11 cellular contexts compared by ENCODE assay signal in the genomic region with DNA sequence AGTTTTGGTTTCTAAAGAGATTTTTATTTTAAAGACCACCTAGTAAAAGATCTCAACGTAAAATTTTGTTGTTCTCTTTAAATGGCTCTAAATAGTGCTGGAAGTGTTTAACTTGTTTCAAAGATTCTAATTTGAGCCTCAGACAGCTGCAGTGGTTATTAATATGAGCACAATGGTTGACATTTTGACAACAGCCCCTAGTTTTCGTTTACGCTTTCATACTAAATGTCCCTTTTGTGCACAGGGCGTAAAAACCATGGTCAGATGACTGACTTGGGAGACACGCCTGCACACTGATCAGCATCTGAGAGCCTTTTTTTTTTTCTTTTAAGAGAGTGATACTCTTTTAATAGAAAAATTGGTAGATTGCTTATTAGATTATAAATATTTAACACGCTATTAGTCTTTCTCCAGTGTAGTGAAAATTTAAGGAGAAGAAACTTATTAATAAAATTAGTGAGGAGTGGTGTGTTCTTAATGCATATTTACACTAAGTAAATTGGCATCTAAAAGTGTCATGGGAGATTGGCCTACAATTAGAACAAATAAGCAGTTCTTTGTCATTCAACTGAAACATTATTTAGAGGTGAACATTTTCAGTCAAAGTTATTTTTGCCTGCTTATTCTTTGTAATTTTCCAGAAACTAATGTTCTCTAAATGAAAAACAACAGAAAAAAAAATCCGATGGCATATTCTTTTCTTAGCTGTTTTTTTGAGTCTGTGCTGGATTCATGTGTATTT.
DNase-seq lines count a peak whose midpoint lies in the region; ATAC-seq and TF ChIP-seq lines count a peak whose summit lies in the region.
"Had no signal": no experiment of that assay in that cellular context is flagged by ENCODE, and none has a peak within 500 bp of the region (broad histone marks: within the 10 kb centered on the region; RNA-seq: fewer than 3 reads in every experiment).

No MANE protein-coding gene starts in this region.

- peaks cover 89% of the 10 kb centered on the region for H3K4me1 ChIP-seq in DOHH2 (ENCODE audit: control insufficient read depth, low read length)
- H3K4me1 ChIP-seq in mucosa of descending colon (ENCODE audit: low read depth), result no peaks in the 10 kb centered on the region

- intact Hi-C loops in MCF 10A (cut with micrococcal nuclease), result no loop called here
- intact Hi-C loops in mucosa of descending colon (cut with DNase I, micrococcal nuclease), result no loop called here

- H3K79me2 ChIP-seq in DOHH2 (ENCODE audit: control insufficient read depth, low read length), result no peaks in the 10 kb centered on the region

- H3K4me3 ChIP-seq in DOHH2 (ENCODE audit: low read length), result peak overlapping the region; percentile 62
- H3K4me3 ChIP-seq in mucosa of descending colon, result no peak overlapping the region

- peaks cover 22% of the 10 kb centered on the region for H3K36me3 ChIP-seq in DOHH2 (ENCODE audit: control insufficient read depth, low read length)
- no peaks in the 10 kb centered on the region for H3K36me3 ChIP-seq in mucosa of descending colon (ENCODE audit: low read depth)

- POLR2A ChIA-PET in MCF 10A (lab: Yijun Ruan, JAX), result no interaction called here

- ATAC-seq in GM19395 (IDR thresholded peaks at IDR 0.05; ENCODE audit: unreplicated experiment), result peak; percentile 80
- ATAC-seq in HG03045 (IDR thresholded peaks at IDR 0.05; ENCODE audit: unreplicated experiment), result peak; percentile 57
- ATAC-seq in mucosa of descending colon, result no peak

- CTCF ChIA-PET in MCF 10A (lab: Yijun Ruan, JAX), result no interaction called here

- no peaks in the 10 kb centered on the region for H3K27me3 ChIP-seq in DOHH2 (ENCODE audit: control insufficient read depth, low read length)

- no peaks in the 10 kb centered on the region for H3K4me1 Mint-ChIP-seq in MCF 10A (ENCODE audit: insufficient read depth, unreplicated experiment)
- H3K4me1 Mint-ChIP-seq: central memory CD8-positive, alpha-beta T cell had no signal

- peak overlapping the region; percentile 96 for H3K27ac ChIP-seq in DOHH2 (ENCODE audit: low read depth, low read length)

- no peaks in the 10 kb centered on the region for H3K27me3 Mint-ChIP-seq in MCF 10A (ENCODE audit: insufficient read depth, unreplicated experiment)
- H3K27me3 Mint-ChIP-seq: activated T-cell treated with anti-CD3 and anti-CD28 coated beads, Interleukin-2, amount 50 U/mL, for 24 hours; central memory CD8-positive, alpha-beta T cell had no signal

- no peaks in the 10 kb centered on the region for H3K36me3 Mint-ChIP-seq in MCF 10A (ENCODE audit: insufficient read depth, unreplicated experiment)

- BruUV-seq in MCF 10A (replicated peaks; lab: Mats Ljungman, UMichigan), result no TSS peak

- H3K4me3 Mint-ChIP-seq in MCF 10A (ENCODE audit: unreplicated experiment), result no peak overlapping the region
- H3K4me3 Mint-ChIP-seq: activated T-cell treated with anti-CD3 and anti-CD28 coated beads, Interleukin-2, amount 50 U/mL, for 24 hours; central memory CD8-positive, alpha-beta T cell had no signal

- no peak overlapping the region for H3K27ac Mint-ChIP-seq in MCF 10A (ENCODE audit: low read depth, unreplicated experiment)
- H3K27ac Mint-ChIP-seq: activated T-cell treated with anti-CD3 and anti-CD28 coated beads, Interleukin-2, amount 50 U/mL, for 24 hours had no signal

- H3K9me3 Mint-ChIP-seq in MCF 10A (ENCODE audit: unreplicated experiment), result peaks cover 9% of the 10 kb centered on the region

- H3K9me2 ChIP-seq in DOHH2 (replicated peaks; ENCODE audit: control insufficient read depth, low read length), result no peaks in the 10 kb centered on the region

- H3K4me2 ChIP-seq in DOHH2 (ENCODE audit: low read length), result peak overlapping the region; percentile 86

- no peaks in the 10 kb centered on the region for H4K20me1 ChIP-seq in DOHH2 (ENCODE audit: control insufficient read depth, insufficient read depth, low read depth, low read length)

- peaks cover 30% of the 10 kb centered on the region for H3K9me3 ChIP-seq in DOHH2 (ENCODE audit: control insufficient read depth, insufficient read depth, low read length)
- H3K9me3 ChIP-seq in mucosa of descending colon, result no peaks in the 10 kb centered on the region

- DNase-seq in globus pallidus (ENCODE audit: low spot score) (peak; percentile 95), MCF 10A (ENCODE audit: unreplicated experiment) (no peak), mucosa of descending colon (no peak)
- no peak for DNase-seq in activated CD4-positive, alpha-beta T cell treated with anti-CD3 and anti-CD28 coated beads for 4 hours
- no peak for DNase-seq in stimulated activated naive CD4-positive, alpha-beta T cell treated with Interleukin-2 at 50 U/mL for 16 hours (lab: John Stamatoyannopoulos, UW)
- DNase-seq: activated T-cell treated with anti-CD3 and anti-CD28 coated beads, Interleukin-2, amount 50 U/mL, for 24 hours; stimulated activated naive CD4-positive, alpha-beta T cell had no signal

- peaks cover 19% of the 10 kb centered on the region for H3F3A ChIP-seq in DOHH2 (ENCODE audit: control insufficient read depth, insufficient read depth)

- TF ChIP-seq CTCF in DOHH2 (IDR thresholded peaks at IDR 0.05; ENCODE audit: low read depth, low read length, poor library complexity, severe bottlenecking) (no peak), MCF 10A (IDR thresholded peaks at IDR 0.05; ENCODE audit: unreplicated experiment) (no peak), mucosa of descending colon (IDR thresholded peaks at IDR 0.05) (no peak)
